8 cellular contexts compared by ENCODE assay signal in genomic region chr21:29299906-29300546, GRCh38. TPM values are rescaled to one million over a fixed set of nuclear protein-coding genes. Genes with fewer than 3 reads are reported as not detected.
DNase-seq lines count a peak whose midpoint lies in the region; TF ChIP-seq lines count a peak whose summit lies in the region.

No MANE protein-coding gene starts in this region.

- no peak for TF ChIP-seq CTCF in osteoblast (IDR thresholded peaks at IDR 0.05; ENCODE audit: extremely low read depth, low read depth, low read length)
- no peak for TF ChIP-seq CTCF in vagina (IDR thresholded peaks at IDR 0.05)

- H3K27ac ChIP-seq in GM23248 (peak overlapping the region; percentile 89), osteoblast (ENCODE audit: low read depth, low read length) (peak overlapping the region; percentile 97), vagina (peak overlapping the region; percentile 94)

- no peak overlapping the region for H2AFZ ChIP-seq in GM23248
- H2AFZ ChIP-seq in osteoblast (ENCODE audit: low read length), result no peak overlapping the region

- H3K36me3 ChIP-seq in ES-I3 (ENCODE audit: insufficient read depth, low read length), result no peaks in the 10 kb centered on the region
- no peaks in the 10 kb centered on the region for H3K36me3 ChIP-seq in GM23248 (ENCODE audit: low read depth)
- H3K36me3 ChIP-seq in osteoblast (ENCODE audit: insufficient read depth, low read length), result no peaks in the 10 kb centered on the region
- no peaks in the 10 kb centered on the region for H3K36me3 ChIP-seq in vagina

- H4K20me1 ChIP-seq in GM23248 (ENCODE audit: insufficient read depth), result peaks cover 28% of the 10 kb centered on the region
- H4K20me1 ChIP-seq in osteoblast (ENCODE audit: insufficient read depth, low read length), result peaks cover 41% of the 10 kb centered on the region

- H3K4me2 ChIP-seq in GM23248 (ENCODE audit: unreplicated experiment) (peak overlapping the region; percentile 80), osteoblast (ENCODE audit: insufficient read depth, low read length) (peak overlapping the region; percentile 93)

- DNase-seq in GM23248 (peak; percentile 98), KG1 (lab: John Stamatoyannopoulos, UW) (peak; percentile 65), RPMI7951 (ENCODE audit: low read depth) (peak; percentile 98), globus pallidus (ENCODE audit: low spot score) (peak; percentile 53), osteoblast (ENCODE audit: insufficient read length, low spot score, missing footprints) (peak; percentile 93), vagina (ENCODE audit: extremely low spot score in 2 of 2) (no peak)
- DNase-seq in activated effector memory CD4-positive, alpha-beta T cell treated with anti-CD3 and anti-CD28 coated beads, Interleukin-2, amount 50 U/mL, for 16 hours, result peak; percentile 78

- peaks cover 47% of the 10 kb centered on the region for H3F3A ChIP-seq in GM23248 (ENCODE audit: insufficient read depth)

- H3K9me2 ChIP-seq in GM23248 (ENCODE audit: insufficient read depth), result no peaks in the 10 kb centered on the region

- H3K9me3 ChIP-seq in ES-I3 (ENCODE audit: control insufficient read depth, insufficient read depth, low read length) (0 out of 2 replicates have a peak, but pooled peaks cover 2% of the 10 kb centered on the region), GM23248 (ENCODE audit: low read depth) (no peaks in the 10 kb centered on the region), osteoblast (ENCODE audit: low read depth, low read length) (no peaks in the 10 kb centered on the region), vagina (no peaks in the 10 kb centered on the region)

- H3K9ac ChIP-seq in ES-I3 (ENCODE audit: low read depth, low read length), result peak overlapping the region; percentile 72
- H3K9ac ChIP-seq in GM23248, result peak overlapping the region; percentile 93

- no peak for TF ChIP-seq POLR2A in vagina (IDR thresholded peaks at IDR 0.05)

- in situ Hi-C loops in GM23248 (cut with MboI), result no loop called here

- intact Hi-C loops in vagina (cut with DNase I), result no loop called here

- H3K79me2 ChIP-seq in GM23248 (ENCODE audit: insufficient read depth), result peaks cover 59% of the 10 kb centered on the region
- peaks cover 76% of the 10 kb centered on the region for H3K79me2 ChIP-seq in osteoblast (ENCODE audit: insufficient read depth, low read length)

- H3K4me3 ChIP-seq in GM23248 (peak overlapping the region; percentile 82), osteoblast (ENCODE audit: insufficient read depth, low read length) (peak overlapping the region; percentile 95), vagina (peak overlapping the region; percentile 82 to 96)

- no peaks in the 10 kb centered on the region for H3K27me3 ChIP-seq in GM23248 (replicated peaks; ENCODE audit: insufficient read depth)
- no peaks in the 10 kb centered on the region for H3K27me3 ChIP-seq in osteoblast (ENCODE audit: insufficient read depth, low read length)
- no peaks in the 10 kb centered on the region for H3K27me3 ChIP-seq in vagina

- H3K4me1 ChIP-seq in ES-I3 (ENCODE audit: insufficient read depth, low read length) (peaks cover 29% of the 10 kb centered on the region), GM23248 (ENCODE audit: insufficient read depth) (peaks cover 47% of the 10 kb centered on the region), osteoblast (ENCODE audit: insufficient read depth, low read length) (peaks cover 44% of the 10 kb centered on the region), vagina (peaks cover 60% of the 10 kb centered on the region)

- 24 to 28% methylated on average over 10 of the region's 10 CpGs for WGBS in GM23248 (ENCODE audit: low coverage in 1 of 2, low lambda C conversion rate in 2 of 2, missing lambda C conversion rate in 2 of 2), 2 experiments

RNA-seq across cellular contexts. Expression of gene BACH1, which starts 1.3 kb away (rescaled TPM):
- 52.4 and 52.7 TPM in 2 replicates for total RNA-seq in GM23248 (2014; rRNA removed; shearing (Covaris generic))
- polyA plus RNA-seq in GM23248 (2016; fragmentation: Nextera tagmentation; extraction: Ambion mirVana), result 22.9 and 23.9 TPM in 2 replicates
- total RNA-seq in RPMI7951 (2014; rRNA removed; shearing (Covaris generic)), result 25.9 and 29.9 TPM in 2 replicates
- total RNA-seq in osteoblast (153 and 189 TPM in 2 replicates), vagina (33.1 TPM)

Comparison
In these comparisons a context has a peak if more than half of its experiments do, and no peak if none do; other contexts are left out.
1. DNase-seq: peak in GM23248 (single experiment), KG1 (single experiment), RPMI7951 (single experiment), activated effector memory CD4-positive, alpha-beta T cell treated with anti-CD3 and anti-CD28 coated beads, Interleukin-2, amount 50 U/mL, for 16 hours (single experiment), globus pallidus (single experiment) and osteoblast (single experiment); none in vagina (0 of 2).
2. Peak in every context shown above with its lines, with median percentiles within 50 percentile points of each other: H3K27ac ChIP-seq and H3K4me3 ChIP-seq.